In genomic region chr7:24284699-24285506, GRCh38 we compare ENCODE assay signal across 13 cellular contexts. TPM values are rescaled to one million over a fixed set of nuclear protein-coding genes. Genes with fewer than 3 reads are reported as not detected.
A peak's percentile ranks its signal among the peaks of the same experiment; 100 is the strongest.
DNase-seq lines count a peak whose midpoint lies in the region; ATAC-seq, FAIRE-seq and TF ChIP-seq lines count a peak whose summit lies in the region.
"Had no signal": no experiment of that assay in that cellular context is flagged by ENCODE, and none has a peak within 500 bp of the region (broad histone marks: within the 10 kb centered on the region; RNA-seq: fewer than 3 reads in every experiment).

No MANE protein-coding gene starts in this region.

- no peaks in the 10 kb centered on the region for H3K4me1 ChIP-seq in endodermal cell (ENCODE audit: control insufficient read depth, insufficient read depth, low read length)

- H3K9ac ChIP-seq in endodermal cell (ENCODE audit: extremely low read depth, low read length, poor library complexity, severe bottlenecking): no peak overlapping the region

- H3K36me3 ChIP-seq in endodermal cell (ENCODE audit: control insufficient read depth, insufficient read depth, low read length): no peaks in the 10 kb centered on the region
- H3K36me3 ChIP-seq: ovary had no signal

- no peak for FAIRE-seq in urothelium cell line (lab: Jason Lieb, UNC)

- H3K4me3 Mint-ChIP-seq in IgD-negative memory B cell (peak overlapping the region; percentile 75 to 89 (median 81)), endodermal cell (peak overlapping the region; percentile 55), progenitor cell of endocrine pancreas (ENCODE audit: low read depth) (peak overlapping the region; percentile 56)

- H3K4me1 Mint-ChIP-seq in IgD-negative memory B cell: peaks cover 3 to 12% (median 5%) of the 10 kb centered on the region in 3 donors
- peaks cover 15% of the 10 kb centered on the region for H3K4me1 Mint-ChIP-seq in endodermal cell
- no peaks in the 10 kb centered on the region for H3K4me1 Mint-ChIP-seq in progenitor cell of endocrine pancreas (ENCODE audit: low read depth)

- H3K27me3 Mint-ChIP-seq in IgD-negative memory B cell (peaks cover 37% of the 10 kb centered on the region), endodermal cell (ENCODE audit: insufficient read depth) (peaks cover 58% of the 10 kb centered on the region), progenitor cell of endocrine pancreas (peaks cover 51% of the 10 kb centered on the region)

- peak overlapping the region; percentile 76 for H3K4me3 ChIP-seq in endodermal cell (ENCODE audit: low read length)
- H3K4me3 ChIP-seq: ovary had no signal

- no peak overlapping the region for H3K27ac Mint-ChIP-seq in IgD-negative memory B cell
- H3K27ac Mint-ChIP-seq in endodermal cell: no peak overlapping the region
- no peak overlapping the region for H3K27ac Mint-ChIP-seq in progenitor cell of endocrine pancreas

- 20 to 36% methylated on average over 22 to 51 of the region's 51 CpGs for WGBS in endodermal cell (ENCODE audit: insufficient coverage in 1 of 2, insufficient read length in 1 of 2), 2 experiments

- DNase-seq in ELF-1 (ENCODE audit: low read depth, low spot score): peak; percentile 71
- DNase-seq in endodermal cell: peak; percentile 82
- peak; percentile 19 for DNase-seq in progenitor cell of endocrine pancreas (ENCODE audit: low spot score, unreplicated experiment)
- DNase-seq in cerebellum (ENCODE audit: low spot score): no peak
- no peak for DNase-seq in urothelium cell line (ENCODE audit: low spot score)
- DNase-seq: activated naive CD4-positive, alpha-beta T cell; GF-D8; NCI-H2171 treated with DMSO at 0.1 percent for 48 hours had no signal

- H3K36me3 Mint-ChIP-seq in IgD-negative memory B cell (no peaks in the 10 kb centered on the region), endodermal cell (ENCODE audit: low read depth) (no peaks in the 10 kb centered on the region), progenitor cell of endocrine pancreas (ENCODE audit: insufficient read depth) (no peaks in the 10 kb centered on the region)

- peaks cover 58% of the 10 kb centered on the region for H3K27me3 ChIP-seq in endodermal cell (ENCODE audit: control insufficient read depth, insufficient read depth, low read length, poor library complexity, severe bottlenecking)
- H3K27me3 ChIP-seq: ovary had no signal

- no peak overlapping the region for H3K27ac ChIP-seq in endodermal cell (ENCODE audit: low read depth, low read length)
- H3K27ac ChIP-seq: ovary had no signal

- H3K9me3 Mint-ChIP-seq in IgD-negative memory B cell: no peaks in the 10 kb centered on the region
- peaks cover 1% of the 10 kb centered on the region for H3K9me3 Mint-ChIP-seq in endodermal cell
- no peaks in the 10 kb centered on the region for H3K9me3 Mint-ChIP-seq in progenitor cell of endocrine pancreas (ENCODE audit: low read depth)

- no peak for ATAC-seq in GM19395 (IDR thresholded peaks at IDR 0.05; ENCODE audit: unreplicated experiment)
- no peak for ATAC-seq in GM19397 (IDR thresholded peaks at IDR 0.05; ENCODE audit: unreplicated experiment)

- no peaks in the 10 kb centered on the region for H3K9me3 ChIP-seq in endodermal cell (ENCODE audit: control insufficient read depth, low read length)
- H3K9me3 ChIP-seq: ovary had no signal

- TF ChIP-seq CTCF in endodermal cell (conservative IDR thresholded peaks at IDR 0.05): peak; percentile 62
- peak; percentile 28 for TF ChIP-seq CTCF in progenitor cell of endocrine pancreas (IDR thresholded peaks at IDR 0.05; ENCODE audit: unreplicated experiment)

RNA-seq across cellular contexts. Expression of gene NPY, which starts 0.9 kb away (rescaled TPM):
- polyA plus RNA-seq in IgD-negative memory B cell: 0.80 TPM
- total RNA-seq in endodermal cell: not detected
- 5.2 TPM for polyA plus RNA-seq in endodermal cell (2013, experiment 1 of 2)
- 4.7 TPM for polyA plus RNA-seq in endodermal cell (2013, experiment 2 of 2)
- 1.1 TPM in 1 of 2 replicates, not detected in the other for total RNA-seq in progenitor cell of endocrine pancreas
- total RNA-seq in cerebellum: 10.5 TPM
- total RNA-seq: T-helper 2 cell treated with Interferon-gamma antibody and Interleukin-4, amounts not matched to agents 100 ng/mL and 5 ng/mL, for 36 hours had no signal
- polyA plus RNA-seq: ovary had no signal

Comparison
In these comparisons a context has a peak if more than half of its experiments do, and no peak if none do; other contexts are left out.
1. DNase-seq: peak in ELF-1 (single experiment), endodermal cell (single experiment) and progenitor cell of endocrine pancreas (single experiment); none in cerebellum (single experiment) and urothelium cell line (single experiment).
2. Peak in every context shown above with its lines, with median percentiles within 50 percentile points of each other: H3K4me3 Mint-ChIP-seq.